Comparison of ENCODE assay signal across 8 cellular contexts in genomic region chr5:88140863-88141694, GRCh38.
DNase-seq lines count a peak whose midpoint lies in the region; ATAC-seq and TF ChIP-seq lines count a peak whose summit lies in the region.

No MANE protein-coding gene starts in this region.

- H3K9me3 ChIP-seq in aorta (ENCODE audit: control insufficient read depth, low read length) = no peaks in the 10 kb centered on the region

- intact Hi-C loops in aorta (cut with DNase I) = loop anchor here (1.0 to 10.0 kb wide), 6 partner anchors 127 to 726 kb away; partner anchors contain the start of genes CCNH (in 1 of the 2) and TMEM161B (in 1 of the 2)

- no peaks in the 10 kb centered on the region for H3K36me3 ChIP-seq in aorta (ENCODE audit: control insufficient read depth in 1 of 2, insufficient read depth in 2 of 2, low read length in 1 of 2)

- no peaks in the 10 kb centered on the region for H3K4me1 ChIP-seq in aorta (ENCODE audit: control insufficient read depth in 1 of 2, insufficient read depth in 2 of 2, low read length in 2 of 2)

- H3K27me3 ChIP-seq in aorta (ENCODE audit: control insufficient read depth in 1 of 2, insufficient read depth in 2 of 2, low read length in 1 of 2) = no peaks in the 10 kb centered on the region

- no peak for TF ChIP-seq POLR2A in GM18505 (IDR thresholded peaks at IDR 0.05; ENCODE audit: borderline replicate concordance, extremely low read depth, insufficient read depth, insufficient read length)

- 1% methylated on average over 35 to 45 of the region's 45 CpGs for WGBS in aorta, 2 donors

- peak overlapping the region; percentile 64 to 85 for H3K4me3 ChIP-seq in aorta (ENCODE audit: low read length in 2 of 2)

- ATAC-seq in GM18505 (IDR thresholded peaks at IDR 0.05; ENCODE audit: unreplicated experiment) (peak; percentile 94), HG02981 (IDR thresholded peaks at IDR 0.05; ENCODE audit: unreplicated experiment) (peak; percentile 95), aorta (ENCODE audit: low FRiP score) (peak; percentile 95)

- no peak overlapping the region for H3K27ac ChIP-seq in aorta (ENCODE audit: low read depth in 1 of 2, low read length in 2 of 2)

- DNase-seq in NCI-H187 treated with DMSO at 0.1 percent for 48 hours (lab: John Stamatoyannopoulos, UW) (peak; percentile 93), T-helper 22 cell (ENCODE audit: low read depth) (peak; percentile 56), astrocyte of the hippocampus (ENCODE audit: low read depth, low spot score) (peak; percentile 99), hippocampal formation (lab: John Stamatoyannopoulos, UW) (peak; percentile 99), renal cortical epithelial cell (ENCODE audit: low read depth) (peak; percentile 88), aorta (peak; percentile 97 to 98)
